Comparison of ENCODE assay signal across 8 cellular contexts in the genomic region with DNA sequence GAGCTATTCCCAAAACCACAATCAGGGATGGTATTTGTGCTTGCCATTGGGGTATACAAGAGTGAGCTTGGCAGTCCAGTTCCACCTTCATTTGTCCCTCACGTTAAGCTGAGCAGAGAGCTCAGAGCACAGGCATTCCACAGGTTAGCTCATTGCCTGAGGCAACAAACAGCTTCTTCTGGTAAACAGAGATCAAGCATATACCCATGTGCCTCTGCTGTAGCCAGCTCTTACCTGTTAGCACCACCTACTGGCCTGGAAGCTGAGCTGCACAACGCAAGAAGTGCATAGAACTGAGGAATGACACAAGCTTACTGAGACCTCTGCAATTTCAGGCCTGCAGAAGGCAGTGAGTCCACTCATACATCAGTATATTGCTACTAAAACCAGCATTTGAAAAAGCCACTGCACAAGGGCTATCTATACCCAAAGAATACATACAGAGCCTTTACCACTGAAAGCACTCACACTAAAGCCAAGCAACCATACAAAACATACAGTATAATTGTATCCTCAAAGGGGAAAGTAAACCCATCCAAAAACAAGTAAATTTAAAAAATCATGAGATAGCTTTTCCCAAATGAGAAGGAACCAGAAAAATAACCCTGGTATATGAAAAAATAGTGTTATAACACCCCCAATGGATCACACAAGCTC.
DNase-seq lines count a peak whose midpoint lies in the region; ATAC-seq and TF ChIP-seq lines count a peak whose summit lies in the region.

No MANE protein-coding gene starts in this region.

- DNase-seq in NCI-H526 treated with DMSO at 0.1 percent for 48 hours (lab: John Stamatoyannopoulos, UW) (peak; percentile 59), epithelial cell of proximal tubule (ENCODE audit: low read depth) (peak; percentile 6), AG20443 (ENCODE audit: low spot score) (no peak), left cardiac atrium (no peak), NCI-H2196 (lab: John Stamatoyannopoulos, UW; ENCODE audit: unreplicated experiment) (no peak)

- H3K4me3 ChIP-seq in epithelial cell of proximal tubule (ENCODE audit: low read depth, low read length) = no peak overlapping the region

- no peak overlapping the region for H3K27ac ChIP-seq in C4-2B

- intact Hi-C loops in left cardiac atrium (cut with DNase I) = no loop called here

- ATAC-seq in GM18870 (IDR thresholded peaks at IDR 0.05; ENCODE audit: unreplicated experiment) (peak; percentile 96), HG03045 (IDR thresholded peaks at IDR 0.05; ENCODE audit: unreplicated experiment) (peak; percentile 91), left cardiac atrium (no peak)

- TF ChIP-seq CTCF in C4-2B (conservative IDR thresholded peaks at IDR 0.05) (peak; percentile 83), epithelial cell of proximal tubule (conservative IDR thresholded peaks at IDR 0.05; ENCODE audit: low read depth, low read length) (peak; percentile 62)

Comparison
In these comparisons a context has a peak if more than half of its experiments do, and no peak if none do; other contexts are left out.
1. ATAC-seq: peak in GM18870 (single experiment) and HG03045 (single experiment); none in left cardiac atrium (0 of 2).
2. DNase-seq: peak in NCI-H526 treated with DMSO at 0.1 percent for 48 hours (single experiment) and epithelial cell of proximal tubule (single experiment); none in AG20443 (single experiment), left cardiac atrium (single experiment) and NCI-H2196 (single experiment).